In the genomic region with DNA sequence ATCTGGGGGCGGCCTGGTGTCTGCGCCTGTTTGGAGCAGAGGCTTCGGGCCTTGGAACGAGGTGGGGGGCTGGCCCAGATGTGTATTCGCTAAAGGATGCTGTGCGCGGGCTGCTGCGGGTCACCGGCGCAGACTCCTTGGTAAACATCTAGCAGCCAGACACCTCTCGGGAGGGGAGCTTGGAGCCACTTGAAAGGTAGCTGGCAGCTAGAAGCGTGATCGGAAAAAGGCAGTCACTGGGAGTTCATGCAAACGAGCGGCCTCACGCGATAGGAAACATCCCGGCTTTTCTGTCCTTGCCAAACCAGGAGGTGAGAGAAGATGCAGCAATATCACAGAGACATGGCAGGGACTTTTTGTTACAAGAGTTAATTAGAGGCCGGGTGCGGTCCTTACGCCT, we compare ENCODE assay signal across 12 cellular contexts. TPM values are rescaled to one million over a fixed set of nuclear protein-coding genes. Genes with fewer than 3 reads are reported as not detected.
"Had no signal": no experiment of that assay in that cellular context is flagged by ENCODE, and none has a peak within 500 bp of the region (broad histone marks: within the 10 kb centered on the region; RNA-seq: fewer than 3 reads in every experiment).

No MANE protein-coding gene starts in this region.

- H3K27ac ChIP-seq: ovary had no signal

- H3K36me3 ChIP-seq: ovary had no signal

- H3K9me3 ChIP-seq: ovary had no signal

- DNase-seq: activated naive CD4-positive, alpha-beta T cell treated with anti-CD3 and anti-CD28 coated beads, Interleukin-2, amount 50 U/mL, for 16 hours; amniotic stem cell; erythroblast; nephron progenitor cell; ovary; stimulated activated CD4-positive, alpha-beta T cell treated with anti-CD3 and anti-CD28 coated beads, Interleukin-4, amount 100 ng/mL, for 1 hour; stimulated activated CD8-positive, alpha-beta memory T cell treated with anti-CD3 and anti-CD28 coated beads, Interleukin-4, amount 100 ng/mL, for 48 hours; stimulated activated naive CD8-positive, alpha-beta T cell treated with anti-CD3 and anti-CD28 coated beads, Interleukin-15, Interleukin-2, amounts not matched to agents 100 U/mL and 50 U/mL, for 24 hours; T-helper 2 cell had no signal

- H3K27me3 ChIP-seq: ovary had no signal

- H3K4me3 ChIP-seq: ovary had no signal

- ATAC-seq: activated CD4-positive, CD25-positive, alpha-beta regulatory T cell treated with anti-CD3 and anti-CD28 coated beads, Interleukin-2, amount 50 U/mL, for 24 hours; left lobe of liver; stimulated activated naive CD8-positive, alpha-beta T cell treated with anti-CD3 and anti-CD28 coated beads, Interleukin-15, Interleukin-2, amounts not matched to agents 100 U/mL and 50 U/mL, for 24 hours had no signal

RNA-seq across cellular contexts. Expression of gene LAMC3, which starts 8.1 kb away (rescaled TPM):
- total RNA-seq: activated T-helper 2 cell treated with anti-CD3 and anti-CD28 coated beads, Interferon-gamma antibody, Interleukin-2, Interleukin-4, amounts not matched to agents 10 μg/mL and 5 μg/mL and 100 μg/mL, durations not matched to agents 14 hours and 24 hours and 36 hours had no signal
